Comparison of ENCODE assay signal across 12 cellular contexts in genomic region chr11:44530413-44531115, GRCh38. TPM values are rescaled to one million over a fixed set of nuclear protein-coding genes. Genes with fewer than 3 reads are reported as not detected.
DNase-seq lines count a peak whose midpoint lies in the region; ATAC-seq and TF ChIP-seq lines count a peak whose summit lies in the region.
"Had no signal": no experiment of that assay in that cellular context is flagged by ENCODE, and none has a peak within 500 bp of the region (broad histone marks: within the 10 kb centered on the region; RNA-seq: fewer than 3 reads in every experiment).

No MANE protein-coding gene starts in this region.

- H3K18ac ChIP-seq in neuronal stem cell (ENCODE audit: low read length): no peak overlapping the region

- H3K4me1 ChIP-seq in GM23248 (ENCODE audit: insufficient read depth): no peaks in the 10 kb centered on the region
- H3K4me1 ChIP-seq in neuronal stem cell (ENCODE audit: control insufficient read depth in 2 of 2, insufficient read depth in 1 of 2, low read depth in 1 of 2, low read length in 2 of 2): peaks cover 0 to 18% of the 10 kb centered on the region in 2 donors
- 0 out of 2 replicates have a peak, but pooled peaks cover 5% of the 10 kb centered on the region for H3K4me1 ChIP-seq in Caco-2
- H3K4me1 ChIP-seq: SJSA1 had no signal

- H3K27ac Mint-ChIP-seq in activated naive CD8-positive, alpha-beta T cell treated with anti-CD3 and anti-CD28 coated beads for 36 hours: peak overlapping the region; percentile 85
- H3K27ac Mint-ChIP-seq in Caco-2 (ENCODE audit: unreplicated experiment): no peak overlapping the region

- POLR2A ChIA-PET in Caco-2 (lab: Charles Lee): no interaction called here

- in situ Hi-C loops in GM23248 (cut with MboI): loop anchor here (10.0 kb wide), 1 partner anchor 396 kb away; no protein-coding TSS in a partner anchor

- H2AFZ ChIP-seq in GM23248 (no peak overlapping the region), neuronal stem cell (ENCODE audit: low read length) (no peak overlapping the region)

- no peak overlapping the region for H4K91ac ChIP-seq in neuronal stem cell (ENCODE audit: low read depth, low read length, poor library complexity)

- H3K36me3 ChIP-seq in GM23248 (ENCODE audit: low read depth) (no peaks in the 10 kb centered on the region), neuronal stem cell (replicated peaks in 1 of 2; ENCODE audit: control insufficient read depth in 2 of 2, insufficient read depth in 2 of 2, low read length in 2 of 2) (no peaks in the 10 kb centered on the region), Caco-2 (ENCODE audit: control insufficient read depth, insufficient read depth, low read length) (no peaks in the 10 kb centered on the region)
- H3K36me3 ChIP-seq: brain microvascular endothelial cell, SJSA1 had no signal

- TF ChIP-seq CTCF in Caco-2 (IDR thresholded peaks at IDR 0.05; ENCODE audit: insufficient read depth in 1 of 2, low read depth in 1 of 2, low read length in 1 of 2, severe bottlenecking in 1 of 2, unreplicated experiment in 1 of 2): no peak

- H2BK5ac ChIP-seq in neuronal stem cell (ENCODE audit: low read length): peak overlapping the region; percentile 8

- H4K20me1 ChIP-seq in GM23248 (ENCODE audit: insufficient read depth): no peaks in the 10 kb centered on the region

- no TSS peak for BruUV-seq in Caco-2 (replicated peaks; lab: Mats Ljungman, UMichigan)

- CTCF ChIA-PET in Caco-2 (lab: Charles Lee): no interaction called here

- H3K27ac ChIP-seq in GM23248: no peak overlapping the region
- no peak overlapping the region for H3K27ac ChIP-seq in neuronal stem cell (replicated peaks; ENCODE audit: low read length)
- H3K27ac ChIP-seq: brain microvascular endothelial cell, SJSA1, skin epidermis had no signal

- no peak overlapping the region for H3K14ac ChIP-seq in neuronal stem cell (ENCODE audit: low read length)

- intact Hi-C loops in Caco-2 (cut with micrococcal nuclease; ENCODE audit: unreplicated experiment): no loop called here

- no peaks in the 10 kb centered on the region for H3K9me3 Mint-ChIP-seq in activated naive CD8-positive, alpha-beta T cell treated with anti-CD3 and anti-CD28 coated beads for 36 hours
- no peaks in the 10 kb centered on the region for H3K9me3 Mint-ChIP-seq in Caco-2 (ENCODE audit: unreplicated experiment)

- no peaks in the 10 kb centered on the region for H3K9me2 ChIP-seq in GM23248 (ENCODE audit: insufficient read depth)

- WGBS in GM23248 (ENCODE audit: low coverage in 1 of 2, low lambda C conversion rate in 2 of 2, missing lambda C conversion rate in 2 of 2), 2 experiments: 57 to 59% methylated on average over 9 of the region's 9 CpGs
- no CpG with 5 or more reads among the region's 9 CpGs for WGBS in neuronal stem cell (ENCODE audit: extremely low coverage in 2 of 2, insufficient read length in 2 of 2, insufficient replicate concordance in 1 of 2), 2 donors

- H3K4me2 ChIP-seq in GM23248 (ENCODE audit: unreplicated experiment) (no peak overlapping the region), neuronal stem cell (ENCODE audit: insufficient read depth, low read length, poor library complexity, severe bottlenecking) (no peak overlapping the region)

- no peaks in the 10 kb centered on the region for H3F3A ChIP-seq in GM23248 (ENCODE audit: insufficient read depth)

- peaks cover 40% of the 10 kb centered on the region for H3K27me3 ChIP-seq in GM23248 (replicated peaks; ENCODE audit: insufficient read depth)
- H3K27me3 ChIP-seq in neuronal stem cell (ENCODE audit: control insufficient read depth in 3 of 3, insufficient read depth in 3 of 3, low read depth in 1 of 3, low read length in 3 of 3): peaks cover 0 to 23% (median 0%) of the 10 kb centered on the region in 3 experiments
- no peaks in the 10 kb centered on the region for H3K27me3 ChIP-seq in Caco-2 (replicated peaks; ENCODE audit: control insufficient read depth, insufficient read depth, low read length)
- H3K27me3 ChIP-seq: brain microvascular endothelial cell, SJSA1 had no signal

- peak overlapping the region; percentile 16 for H2BK15ac ChIP-seq in neuronal stem cell (ENCODE audit: low read length)

- no peak overlapping the region for H2BK120ac ChIP-seq in neuronal stem cell (ENCODE audit: low read depth, low read length)

- DNase-seq in GM23248 (peak; percentile 32), MV-4-11 (lab: John Stamatoyannopoulos, UW) (peak; percentile 95), neuronal stem cell (ENCODE audit: low spot score) (no peak), Caco-2 (no peak), NCI-H2029 (lab: John Stamatoyannopoulos, UW) (no peak)
- DNase-seq in activated naive CD8-positive, alpha-beta T cell treated with anti-CD3 and anti-CD28 coated beads for 36 hours: peak; percentile 40
- DNase-seq: brain microvascular endothelial cell, NCI-H510A had no signal

- H3K4me1 Mint-ChIP-seq in activated naive CD8-positive, alpha-beta T cell treated with anti-CD3 and anti-CD28 coated beads for 36 hours: peaks cover 20% of the 10 kb centered on the region
- no peaks in the 10 kb centered on the region for H3K4me1 Mint-ChIP-seq in Caco-2 (ENCODE audit: low read depth, unreplicated experiment)

- no peak overlapping the region for H2BK12ac ChIP-seq in neuronal stem cell (ENCODE audit: low read length)

- H2AK5ac ChIP-seq in neuronal stem cell (ENCODE audit: low read depth, low read length): no peak overlapping the region

- H3K4me3 Mint-ChIP-seq in activated naive CD8-positive, alpha-beta T cell treated with anti-CD3 and anti-CD28 coated beads for 36 hours: no peak overlapping the region
- H3K4me3 Mint-ChIP-seq in Caco-2 (ENCODE audit: unreplicated experiment): no peak overlapping the region

- no peak overlapping the region for H3K4ac ChIP-seq in neuronal stem cell (ENCODE audit: low read length)

- H3K23ac ChIP-seq in neuronal stem cell (ENCODE audit: low read depth, low read length, poor library complexity): no peak overlapping the region

- H3K9me3 ChIP-seq in GM23248 (ENCODE audit: low read depth) (no peaks in the 10 kb centered on the region), neuronal stem cell (replicated peaks in 1 of 2; ENCODE audit: control insufficient read depth in 2 of 2, insufficient read depth in 1 of 2, low read depth in 1 of 2, low read length in 2 of 2) (no peaks in the 10 kb centered on the region), Caco-2 (no peaks in the 10 kb centered on the region)
- H3K9me3 ChIP-seq: SJSA1 had no signal

- peaks cover 8% of the 10 kb centered on the region for H3K27me3 Mint-ChIP-seq in activated naive CD8-positive, alpha-beta T cell treated with anti-CD3 and anti-CD28 coated beads for 36 hours
- peaks cover 3% of the 10 kb centered on the region for H3K27me3 Mint-ChIP-seq in Caco-2 (ENCODE audit: insufficient read depth, unreplicated experiment)

- H3K9ac ChIP-seq in GM23248 (no peak overlapping the region), neuronal stem cell (ENCODE audit: low read depth, low read length, poor library complexity) (no peak overlapping the region)

- H4K8ac ChIP-seq in neuronal stem cell (ENCODE audit: low read depth, low read length): no peak overlapping the region

- H3K79me2 ChIP-seq in GM23248 (ENCODE audit: insufficient read depth): no peaks in the 10 kb centered on the region

- ATAC-seq in HG03108 (IDR thresholded peaks at IDR 0.05; ENCODE audit: unreplicated experiment): no peak
- ATAC-seq: GM12878 had no signal

- H3K36me3 Mint-ChIP-seq in activated naive CD8-positive, alpha-beta T cell treated with anti-CD3 and anti-CD28 coated beads for 36 hours: peaks cover 2% of the 10 kb centered on the region
- H3K36me3 Mint-ChIP-seq in Caco-2 (ENCODE audit: insufficient read depth, unreplicated experiment): no peaks in the 10 kb centered on the region

- no peak overlapping the region for H3K4me3 ChIP-seq in GM23248
- no peak overlapping the region for H3K4me3 ChIP-seq in neuronal stem cell (ENCODE audit: low read length in 2 of 2)
- no peak overlapping the region for H3K4me3 ChIP-seq in Caco-2 (ENCODE audit: low read depth, low read length)
- H3K4me3 ChIP-seq: GM12878, SJSA1, skin epidermis had no signal

- H3K79me1 ChIP-seq in neuronal stem cell (ENCODE audit: low read depth, low read length): no peaks in the 10 kb centered on the region

RNA-seq across cellular contexts. Expression of gene CD82, which starts 34.9 kb away (rescaled TPM):
- total RNA-seq in GM23248 (2014; rRNA removed; shearing (Covaris generic)): 4.8 and 9.9 TPM in 2 replicates
- polyA plus RNA-seq in GM23248 (2016; fragmentation: Nextera tagmentation; extraction: Ambion mirVana): 6.0 and 8.6 TPM in 2 replicates
- 100 to 1,000 TPM; 339 to 343 TPM for total RNA-seq in activated naive CD8-positive, alpha-beta T cell treated with anti-CD3 and anti-CD28 coated beads for 36 hours
- polyA plus RNA-seq in neuronal stem cell (2013, experiment 1 of 2): 51.9 TPM
- 51.1 TPM for polyA plus RNA-seq in neuronal stem cell (2013, experiment 2 of 2)
- 3.7 and 4.3 TPM in 2 replicates for total RNA-seq in Caco-2 (2022)

Comparison
In these comparisons a context has a peak if more than half of its experiments do, and no peak if none do; other contexts are left out.
1. DNase-seq: peak in GM23248 (single experiment), MV-4-11 (single experiment) and activated naive CD8-positive, alpha-beta T cell treated with anti-CD3 and anti-CD28 coated beads for 36 hours (single experiment); none in neuronal stem cell (single experiment), Caco-2 (0 of 2) and NCI-H2029 (single experiment).
2. RNA of gene CD82, which starts 34.9 kb away (total RNA-seq): 339 to 343 TPM in activated naive CD8-positive, alpha-beta T cell treated with anti-CD3 and anti-CD28 coated beads for 36 hours; 4.8 to 9.9 TPM in GM23248 and 3.7 to 4.3 TPM in Caco-2; every median in the first group is over 10 times any median in the second.